8 cellular contexts compared by ENCODE assay signal in the genomic region with DNA sequence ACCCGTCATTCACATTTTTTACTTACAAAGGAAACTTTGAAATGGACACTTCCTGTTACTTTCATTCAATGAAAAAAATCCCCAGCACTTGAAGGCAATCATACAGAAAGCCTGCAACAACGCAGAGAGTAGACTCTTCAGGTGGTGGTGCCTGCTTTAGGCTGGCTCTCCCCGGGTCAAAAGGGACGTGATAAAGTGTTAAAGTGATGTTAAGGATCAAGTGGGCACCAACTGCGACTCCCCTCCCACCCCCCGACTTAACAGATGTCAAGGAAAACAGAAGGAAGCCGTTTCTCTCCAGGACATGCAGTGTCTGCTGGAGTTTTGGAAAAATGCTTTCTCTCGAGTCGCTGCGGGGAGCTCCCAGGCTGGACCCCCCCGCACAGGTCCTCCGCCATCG. TPM values are rescaled to one million over a fixed set of nuclear protein-coding genes. Genes with fewer than 3 reads are reported as not detected.
A peak's percentile ranks its signal among the peaks of the same experiment; 100 is the strongest.
DNase-seq lines count a peak whose midpoint lies in the region; ATAC-seq and TF ChIP-seq lines count a peak whose summit lies in the region.

No MANE protein-coding gene starts in this region.

- intact Hi-C loops in psoas muscle (cut with DNase I) = no loop called here

- H3K4me1 Mint-ChIP-seq in endothelial cell (ENCODE audit: unreplicated experiment) = peaks cover 24% of the 10 kb centered on the region

- H3K9me3 Mint-ChIP-seq in endothelial cell (ENCODE audit: unreplicated experiment) = no peaks in the 10 kb centered on the region

- H3K27ac ChIP-seq in RWPE2 (ENCODE audit: poor library complexity, severe bottlenecking) = peak overlapping the region; percentile 75
- no peak overlapping the region for H3K27ac ChIP-seq in psoas muscle

- peaks cover 5% of the 10 kb centered on the region for H3K27me3 Mint-ChIP-seq in endothelial cell (ENCODE audit: unreplicated experiment)

- peak overlapping the region; percentile 72 for H3K4me3 ChIP-seq in RWPE2 (ENCODE audit: severe bottlenecking)
- peak overlapping the region; percentile 71 for H3K4me3 ChIP-seq in psoas muscle

- ATAC-seq in RWPE2 (ENCODE audit: low read depth) = no peak
- ATAC-seq in psoas muscle = no peak
- ATAC-seq in HG03457 (IDR thresholded peaks at IDR 0.05; ENCODE audit: unreplicated experiment) = no peak

- DNase-seq in NCI-H2227 (lab: John Stamatoyannopoulos, UW; ENCODE audit: unreplicated experiment) = peak; percentile 71
- DNase-seq in NCI-H2227 treated with DMSO at 0.1 percent for 48 hours (lab: John Stamatoyannopoulos, UW) = no peak
- no peak for DNase-seq in RWPE2 (ENCODE audit: low spot score)
- DNase-seq in endothelial cell (ENCODE audit: low spot score) = no peak
- no peak for DNase-seq in psoas muscle
- no peak for DNase-seq in dedifferentiated amniotic fluid mesenchymal stem cell (ENCODE audit: extremely low spot score)
- DNase-seq in midbrain (lab: John Stamatoyannopoulos, UW) = no peak

- peak overlapping the region; percentile 98 for H3K27ac Mint-ChIP-seq in endothelial cell (ENCODE audit: unreplicated experiment)

- H3K4me3 Mint-ChIP-seq in endothelial cell (ENCODE audit: unreplicated experiment) = peak overlapping the region; percentile 91

- TF ChIP-seq CTCF in RWPE2 (IDR thresholded peaks at IDR 0.05; ENCODE audit: poor library complexity, severe bottlenecking) (no peak), endothelial cell (IDR thresholded peaks at IDR 0.05; ENCODE audit: unreplicated experiment) (no peak), psoas muscle (IDR thresholded peaks at IDR 0.05) (no peak)

- H3K27me3 ChIP-seq in RWPE2 (ENCODE audit: insufficient read depth, poor library complexity, severe bottlenecking) (no peaks in the 10 kb centered on the region), psoas muscle (ENCODE audit: insufficient read depth in 3 of 3, low read length in 2 of 3) (peaks cover 0 to 12% (median 1%) of the 10 kb centered on the region in 3 donors)

- WGBS in psoas muscle, 3 donors = 4 to 9% (median 4%) methylated on average over 12 to 13 of the region's 13 CpGs

- H3K36me3 ChIP-seq in RWPE2 (ENCODE audit: low read depth) = peaks cover 12% of the 10 kb centered on the region
- H3K36me3 ChIP-seq in psoas muscle (ENCODE audit: insufficient read depth in 1 of 2, low read depth in 1 of 2) = peaks cover 0 to under 1% of the 10 kb centered on the region in 2 donors

- H3K36me3 Mint-ChIP-seq in endothelial cell (ENCODE audit: low read depth, unreplicated experiment) = peaks cover 3% of the 10 kb centered on the region

- H3K4me1 ChIP-seq in RWPE2 (ENCODE audit: insufficient read depth, poor library complexity, severe bottlenecking) (peaks cover 34% of the 10 kb centered on the region), psoas muscle (peaks cover 4% of the 10 kb centered on the region)

- no peaks in the 10 kb centered on the region for H3K9me3 ChIP-seq in RWPE2 (ENCODE audit: severe bottlenecking)
- H3K9me3 ChIP-seq in psoas muscle = no peaks in the 10 kb centered on the region

RNA-seq across cellular contexts. Expression of gene PNPLA3, which starts 0.4 kb away (rescaled TPM):
- total RNA-seq in endothelial cell (ENCODE audit: unreplicated experiment) = 18.3 TPM
- total RNA-seq in psoas muscle = 1 to 10 TPM in 1 of 4 donors, under 1 TPM in 3; 0.32 to 3.3 (median 0.66) TPM
- under 1 TPM in 2 of 3 donors, not detected in 1; 0.29 to 0.83 TPM for polyA plus RNA-seq in psoas muscle

RNA-seq across cellular contexts. Expression of gene PNPLA5, which starts 31.4 kb away (rescaled TPM):
- not detected for total RNA-seq in endothelial cell (ENCODE audit: unreplicated experiment)
- total RNA-seq in psoas muscle = not detected
- under 1 TPM in 2 of 3 donors, not detected in 1; 0.01 to 0.18 TPM for polyA plus RNA-seq in psoas muscle

RNA-seq across cellular contexts. Expression of gene SAMM50, which starts 32.1 kb away (rescaled TPM):
- total RNA-seq in endothelial cell (ENCODE audit: unreplicated experiment) (81.6 TPM), psoas muscle (10 to 100 TPM; 59.3 to 95.0 (median 83.7) TPM)
- 100 to 1,000 TPM in 1 of 3 donors, 10 to 100 TPM in 2; 62.7 to 105 (median 80.0) TPM for polyA plus RNA-seq in psoas muscle
